In genomic region chr17:9434502-9435113, GRCh38 we compare ENCODE assay signal across 24 cellular contexts.
A peak's percentile ranks its signal among the peaks of the same experiment; 100 is the strongest.
DNase-seq lines count a peak whose midpoint lies in the region; ATAC-seq, FAIRE-seq and TF ChIP-seq lines count a peak whose summit lies in the region.
"Had no signal": no experiment of that assay in that cellular context is flagged by ENCODE, and none has a peak within 500 bp of the region (broad histone marks: within the 10 kb centered on the region; RNA-seq: fewer than 3 reads in every experiment).

No MANE protein-coding gene starts in this region.

- H3K9me3 Mint-ChIP-seq in endothelial cell (ENCODE audit: unreplicated experiment), result no peaks in the 10 kb centered on the region
- H3K9me3 Mint-ChIP-seq: activated T-cell treated with anti-CD3 and anti-CD28 coated beads, Interleukin-2, amount 50 U/mL, for 4 hours; stimulated activated naive B cell treated with anti-CD40 and anti-IgM and Interleukin-4, amounts not matched to agents 10 μg/mL and 1 μg/mL and 100 μg/mL, for 72 hours; T-cell had no signal

- H3K9me3 ChIP-seq in right cardiac atrium (ENCODE audit: control insufficient read depth, low read length) (no peaks in the 10 kb centered on the region), GM12878 (replicated peaks; ENCODE audit: control insufficient read depth, insufficient read depth, low read length) (no peaks in the 10 kb centered on the region; the same call in 2 of the 3 replicates), vagina (no peaks in the 10 kb centered on the region)
- H3K9me3 ChIP-seq: HAP-1, thyroid gland had no signal

- H3K27ac Mint-ChIP-seq in endothelial cell (ENCODE audit: unreplicated experiment), result no peak overlapping the region
- H3K27ac Mint-ChIP-seq: activated CD8-positive, alpha-beta T cell treated with anti-CD3 and anti-CD28 coated beads, Interleukin-2, amount 10 ng/mL, durations not matched to agents 7 days and 5 days; stimulated activated naive B cell treated with anti-CD40 and anti-IgM and Interleukin-4, amounts not matched to agents 10 μg/mL and 1 μg/mL and 100 μg/mL, for 72 hours; T-cell had no signal

- H3K27ac ChIP-seq in right cardiac atrium (ENCODE audit: low read length), result no peak overlapping the region
- no peak overlapping the region for H3K27ac ChIP-seq in GM12878 (ENCODE audit: control insufficient read depth, insufficient read depth)
- H3K27ac ChIP-seq in vagina, result peak overlapping the region; percentile 75
- H3K27ac ChIP-seq: C4-2B, HL-60, thyroid gland, VCaP had no signal

- SMC1A ChIA-PET in GM12878 (lab: Charles Lee; ENCODE audit: uncharacterized antibody, unreplicated experiment), result no interaction called here

- no peak for TF ChIP-seq EP300 in GM12878 (IDR thresholded peaks at IDR 0.05; ENCODE audit: borderline replicate concordance in 1 of 2, control insufficient read depth in 1 of 2, low read depth in 2 of 2, low read length in 2 of 2)

- FAIRE-seq in GM12878 (lab: Jason Lieb, UNC), result peak; percentile 35

- POLR2A ChIA-PET in GM12878 (lab: Charles Lee), result no interaction called here

- no peak for TF ChIP-seq CTCF in GM12878 (IDR thresholded peaks at IDR 0.05 in 2 of 3, conservative IDR thresholded peaks at IDR 0.05 in 1 of 3; ENCODE audit: control insufficient read depth in 2 of 3, extremely low read depth in 1 of 3, insufficient read depth in 1 of 3, low read depth in 3 of 3, low read length in 3 of 3)
- TF ChIP-seq CTCF in vagina (IDR thresholded peaks at IDR 0.05), result no peak
- TF ChIP-seq CTCF in endothelial cell (IDR thresholded peaks at IDR 0.05; ENCODE audit: unreplicated experiment), result no peak

- H3K36me3 ChIP-seq in GM12878 (ENCODE audit: control insufficient read depth in 2 of 2, insufficient read depth in 2 of 2, low read length in 1 of 2), result no peaks in the 10 kb centered on the region
- H3K36me3 ChIP-seq in vagina, result no peaks in the 10 kb centered on the region
- H3K36me3 ChIP-seq: HAP-1, thyroid gland had no signal

- H3K27me3 Mint-ChIP-seq in endothelial cell (ENCODE audit: unreplicated experiment), result no peaks in the 10 kb centered on the region
- H3K27me3 Mint-ChIP-seq: stimulated activated naive B cell treated with anti-CD40 and anti-IgM and Interleukin-4, amounts not matched to agents 10 μg/mL and 1 μg/mL and 100 μg/mL, for 72 hours; T-cell had no signal

- H3K36me3 Mint-ChIP-seq in endothelial cell (ENCODE audit: low read depth, unreplicated experiment), result no peaks in the 10 kb centered on the region

- H3K9ac ChIP-seq in GM12878 (ENCODE audit: control insufficient read depth, insufficient read depth, low read length), result no peak overlapping the region

- 98% methylated on average over 3 of the region's 3 CpGs for WGBS in right cardiac atrium
- WGBS in GM12878 (ENCODE audit: insufficient coverage, insufficient replicate concordance, low lambda C conversion rate, missing lambda C conversion rate), result 54% methylated on average over 3 of the region's 3 CpGs

- intact Hi-C loops in Right ventricle myocardium superior (cut with DNase I), result no loop called here
- intact Hi-C loops in right cardiac atrium (cut with DNase I), result no loop called here
- intact Hi-C loops in GM12878 (cut with micrococcal nuclease; ENCODE audit: unreplicated experiment), result no loop called here
- intact Hi-C loops in left colon (cut with DNase I, micrococcal nuclease), result no loop called here
- intact Hi-C loops in vagina (cut with DNase I), result no loop called here

- TF ChIP-seq RAD21 in GM12878 (IDR thresholded peaks at IDR 0.05; ENCODE audit: insufficient read depth, low read depth, low read length), result no peak

- in situ Hi-C loops in GM12878 (cut with MboI), result no loop called here

- no peaks in the 10 kb centered on the region for H3K4me1 ChIP-seq in right cardiac atrium (ENCODE audit: control insufficient read depth, insufficient read depth, low read length)
- peaks cover 25% of the 10 kb centered on the region for H3K4me1 ChIP-seq in GM12878 (ENCODE audit: control insufficient read depth, insufficient read depth, low read length)
- H3K4me1 ChIP-seq in vagina, result peaks cover 41% of the 10 kb centered on the region
- H3K4me1 ChIP-seq: thyroid gland had no signal

- H3K4me2 ChIP-seq in GM12878 (ENCODE audit: control insufficient read depth, insufficient read depth), result no peak overlapping the region

- no peak for DNase-seq in Right ventricle myocardium superior
- DNase-seq in right cardiac atrium, result no peak
- DNase-seq in GM12878 (ENCODE audit: low read depth, low spot score), result no peak
- peak in 1 of 2 donors; percentile 18 for DNase-seq in left colon
- DNase-seq in vagina (ENCODE audit: extremely low spot score in 2 of 2), result no peak
- no peak for DNase-seq in inferior parietal cortex (ENCODE audit: extremely low spot score)
- DNase-seq in endothelial cell (ENCODE audit: low spot score), result no peak
- DNase-seq in dermis blood vessel endothelial cell, result no peak
- DNase-seq: activated CD8-positive, alpha-beta T cell treated with anti-CD3 and anti-CD28 coated beads, Interleukin-2, amount 10 ng/mL, durations not matched to agents 7 days and 5 days; activated naive CD4-positive, alpha-beta T cell treated with anti-CD3 and anti-CD28 coated beads, Interleukin-2, amount 50 U/mL, for 16 hours; activated T-cell treated with anti-CD3 and anti-CD28 coated beads, Interleukin-2, amount 50 U/mL, for 4 hours; cortex of kidney; DMS53; glutamatergic neuron; NCI-H1694 treated with DMSO at 0.1 percent for 48 hours; NCI-H226; stimulated activated naive B cell treated with anti-CD40 and anti-IgM and Interleukin-4, amounts not matched to agents 10 μg/mL and 1 μg/mL and 100 μg/mL, for 72 hours; T-cell; thyroid gland had no signal

- RAD21 ChIA-PET in GM12878 (lab: Charles Lee; ENCODE audit: unreplicated experiment), result no interaction called here

- no TSS peak for BruUV-seq in GM12878 (replicated peaks; lab: Mats Ljungman, UMichigan)

- H3K4me3 ChIP-seq in right cardiac atrium (ENCODE audit: low read length), result no peak overlapping the region
- H3K4me3 ChIP-seq in GM12878, result no peak overlapping the region
- H3K4me3 ChIP-seq in vagina, result no peak overlapping the region
- H3K4me3 ChIP-seq: HAP-1, lung, thyroid gland had no signal

- CTCF ChIA-PET in GM12878 (lab: Yijun Ruan, JAX), result interaction anchor here (0.6 kb wide), 1 partner anchor 46 kb away, joined by 3 read pairs; no protein-coding TSS in a partner anchor

- H3K27me3 ChIP-seq in right cardiac atrium (ENCODE audit: control insufficient read depth, insufficient read depth) (no peaks in the 10 kb centered on the region), GM12878 (replicated peaks in 1 of 2; ENCODE audit: control insufficient read depth in 2 of 2, insufficient read depth in 2 of 2, low read length in 1 of 2) (no peaks in the 10 kb centered on the region), vagina (no peaks in the 10 kb centered on the region)
- H3K27me3 ChIP-seq: thyroid gland had no signal

- ATAC-seq in Right ventricle myocardium superior (ENCODE audit: poor library complexity) (peak; percentile 37), right cardiac atrium (no peak), GM12878 (peak; percentile 44), left colon (peak; percentile 59)
- ATAC-seq: activated CD8-positive, alpha-beta T cell treated with anti-CD3 and anti-CD28 coated beads, Interleukin-2, amount 10 ng/mL, durations not matched to agents 7 days and 5 days; activated T-cell treated with anti-CD3 and anti-CD28 coated beads, Interleukin-2, amount 50 U/mL, for 4 hours; stimulated activated naive B cell treated with anti-CD40 and anti-IgM and Interleukin-4, amounts not matched to agents 10 μg/mL and 1 μg/mL and 100 μg/mL, for 72 hours; T-cell had no signal

- no peak overlapping the region for H2AFZ ChIP-seq in GM12878 (ENCODE audit: control insufficient read depth, low read depth, low read length)

- TF ChIP-seq POLR2A in GM12878 (IDR thresholded peaks at IDR 0.05; ENCODE audit: low read depth, low read length) (no peak), vagina (IDR thresholded peaks at IDR 0.05) (no peak)

- no peak overlapping the region for H3K4me3 Mint-ChIP-seq in endothelial cell (ENCODE audit: unreplicated experiment)
- H3K4me3 Mint-ChIP-seq: activated CD8-positive, alpha-beta T cell treated with anti-CD3 and anti-CD28 coated beads, Interleukin-2, amount 10 ng/mL, durations not matched to agents 7 days and 5 days; activated T-cell treated with anti-CD3 and anti-CD28 coated beads, Interleukin-2, amount 50 U/mL, for 4 hours; stimulated activated naive B cell treated with anti-CD40 and anti-IgM and Interleukin-4, amounts not matched to agents 10 μg/mL and 1 μg/mL and 100 μg/mL, for 72 hours; T-cell had no signal

- H3K4me1 Mint-ChIP-seq in endothelial cell (ENCODE audit: unreplicated experiment), result no peaks in the 10 kb centered on the region

- no peaks in the 10 kb centered on the region; the same call in 1 of the 2 replicates for H4K20me1 ChIP-seq in GM12878 (ENCODE audit: control insufficient read depth, insufficient read depth)

- no peaks in the 10 kb centered on the region for H3K79me2 ChIP-seq in GM12878 (ENCODE audit: control insufficient read depth, insufficient read depth, low read length)

TF ChIP-seq in GM12878, 131 proteins besides CTCF, POLR2A, EP300 and RAD21:
- no peak for TF ChIP-seq SIX5 (IDR thresholded peaks at IDR 0.05; ENCODE audit: low read depth, low read length, severe bottlenecking)
- TF ChIP-seq RUNX3 (IDR thresholded peaks at IDR 0.05; ENCODE audit: low read length), result peak; percentile 25; the same call in 1 of the 2 replicates
- peak; percentile 43; the same call in 1 of the 2 replicates for TF ChIP-seq PAX5 (IDR thresholded peaks at IDR 0.05; ENCODE audit: borderline replicate concordance, low read depth, low read length)
- TF ChIP-seq RELB (IDR thresholded peaks at IDR 0.05; ENCODE audit: low read depth), result no peak
- peak; percentile 79; the same call in 1 of the 3 replicates for TF ChIP-seq POU2F2 (IDR thresholded peaks at IDR 0.05; ENCODE audit: borderline replicate concordance, low read depth, low read length)

Comparison
In these comparisons a context has a peak if more than half of its experiments do, and no peak if none do; other contexts are left out.
1. ATAC-seq: peak in Right ventricle myocardium superior (single experiment), GM12878 (single experiment) and left colon (single experiment); none in right cardiac atrium (0 of 2).